Comparison of ENCODE assay signal across 28 cellular contexts in the genomic region with DNA sequence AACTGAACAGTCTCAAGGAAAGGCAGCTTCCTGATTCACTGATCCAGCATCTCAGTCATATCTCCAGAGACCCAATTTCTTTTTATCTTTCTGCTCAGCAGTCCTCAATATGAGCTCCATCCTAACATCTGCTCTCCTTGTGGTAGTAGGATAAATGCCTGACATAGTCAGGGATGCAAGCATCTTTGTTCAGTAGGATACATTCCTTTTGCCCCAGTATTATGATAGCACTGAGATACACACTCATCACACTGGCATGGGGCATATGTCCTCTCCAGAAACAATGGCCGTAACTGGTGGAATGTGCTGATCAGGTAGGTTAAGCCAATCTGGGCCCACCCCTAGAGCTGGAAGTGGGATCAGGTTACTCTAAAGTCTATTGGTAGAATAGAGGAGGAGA.
DNase-seq lines count a peak whose midpoint lies in the region; ATAC-seq and TF ChIP-seq lines count a peak whose summit lies in the region.
"Had no signal": no experiment of that assay in that cellular context is flagged by ENCODE, and none has a peak within 500 bp of the region (broad histone marks: within the 10 kb centered on the region; RNA-seq: fewer than 3 reads in every experiment).

No MANE protein-coding gene starts in this region.

- H2BK12ac ChIP-seq in mesenchymal stem cell (ENCODE audit: low read length in 2 of 2): peak overlapping the region in 1 of 2 experiments; percentile 3

- peaks cover 13% of the 10 kb centered on the region for H3K4me1 Mint-ChIP-seq in endodermal cell
- H3K4me1 Mint-ChIP-seq: CD8-positive, alpha-beta memory T cell; nephron had no signal

- no peak for TF ChIP-seq POLR2A in spleen (IDR thresholded peaks at IDR 0.05)

- DNase-seq in EH (ENCODE audit: low read depth) (peak; percentile 82), LHCN-M2 (ENCODE audit: low read depth) (peak; percentile 58), endodermal cell (peak; percentile 50), mesenchymal stem cell (no peak), NOMO-1 treated with dmso at 0.1 percent for 144 hours (lab: John Stamatoyannopoulos, UW; ENCODE audit: unreplicated experiment) (no peak), germinal center (ENCODE audit: low spot score) (no peak), spleen (no peak)
- DNase-seq: activated CD4-positive, alpha-beta T cell treated with anti-CD3 and anti-CD28 coated beads for 4 hours; activated CD8-positive, alpha-beta T cell treated with anti-CD3 and anti-CD28 coated beads, Interleukin-2, amount 10 ng/mL, durations not matched to agents 7 days and 5 days; activated naive CD4-positive, alpha-beta T cell treated with anti-CD3 and anti-CD28 coated beads for 36 hours; adrenal gland; brain microvascular endothelial cell; CD8-positive, alpha-beta memory T cell; DMS153; head of caudate nucleus; lower lobe of right lung; NCI-H1417; NCI-H2029 treated with DMSO at 0.1 percent for 48 hours; NCI-H345; NCI-H69; PC-9; Right ventricle myocardium superior; stimulated activated CD4-positive, alpha-beta T cell treated with anti-CD3 and anti-CD28 coated beads, Interleukin-15, amount 100 ng/mL, for 24 hours; stimulated activated CD4-positive, alpha-beta T cell treated with anti-CD3 and anti-CD28 coated beads, Interleukin-4, amount 100 ng/mL, for 4 hours; tibial artery had no signal

- no peaks in the 10 kb centered on the region for H3K36me3 Mint-ChIP-seq in endodermal cell (ENCODE audit: low read depth)
- H3K36me3 Mint-ChIP-seq: CD8-positive, alpha-beta memory T cell had no signal

- H2BK15ac ChIP-seq in mesenchymal stem cell (ENCODE audit: low read depth, poor library complexity, severe bottlenecking): no peak overlapping the region

- no peak overlapping the region for H2BK5ac ChIP-seq in mesenchymal stem cell (ENCODE audit: low read depth, low read length, poor library complexity, severe bottlenecking)

- H3K4ac ChIP-seq in mesenchymal stem cell (ENCODE audit: low read depth in 1 of 2, low read length in 2 of 2): no peak overlapping the region

- no peak overlapping the region for H4K91ac ChIP-seq in mesenchymal stem cell (ENCODE audit: low read length)

- H3K9ac ChIP-seq in endodermal cell (ENCODE audit: extremely low read depth, low read length, poor library complexity, severe bottlenecking): no peak overlapping the region
- H3K9ac ChIP-seq in mesenchymal stem cell (ENCODE audit: low read length): no peak overlapping the region

- no peak overlapping the region for H3K27ac ChIP-seq in endodermal cell (ENCODE audit: low read depth, low read length)
- H3K27ac ChIP-seq in mesenchymal stem cell (ENCODE audit: low read length, poor library complexity, severe bottlenecking): peak overlapping the region; percentile 32
- no peak overlapping the region for H3K27ac ChIP-seq in spleen
- H3K27ac ChIP-seq: adrenal gland, brain microvascular endothelial cell, lower lobe of right lung, PC-9, tibial artery, VCaP had no signal

- no peak overlapping the region for H4K8ac ChIP-seq in mesenchymal stem cell (ENCODE audit: low read length)

- H3K36me3 ChIP-seq in endodermal cell (ENCODE audit: control insufficient read depth, insufficient read depth, low read length) (no peaks in the 10 kb centered on the region), mesenchymal stem cell (ENCODE audit: control insufficient read depth in 1 of 2, insufficient read depth in 2 of 2, low read depth in 1 of 2, low read length in 2 of 2) (no peaks in the 10 kb centered on the region), spleen (no peaks in the 10 kb centered on the region)
- H3K36me3 ChIP-seq: adrenal gland, brain microvascular endothelial cell, lower lobe of right lung, tibial artery had no signal

- H3K9me3 Mint-ChIP-seq in endodermal cell: no peaks in the 10 kb centered on the region
- H3K9me3 Mint-ChIP-seq: activated naive CD4-positive, alpha-beta T cell treated with anti-CD3 and anti-CD28 coated beads for 36 hours had no signal

- no peak overlapping the region for H3K4me3 Mint-ChIP-seq in endodermal cell
- H3K4me3 Mint-ChIP-seq: activated CD8-positive, alpha-beta T cell treated with anti-CD3 and anti-CD28 coated beads, Interleukin-2, amount 10 ng/mL, durations not matched to agents 7 days and 5 days; activated naive CD4-positive, alpha-beta T cell treated with anti-CD3 and anti-CD28 coated beads for 36 hours; CD8-positive, alpha-beta memory T cell; nephron had no signal

- H2AFZ ChIP-seq in mesenchymal stem cell (ENCODE audit: low read depth, low read length): no peak overlapping the region
- H2AFZ ChIP-seq: PC-9 had no signal

- peak overlapping the region; percentile 39 to 48 for H3K18ac ChIP-seq in mesenchymal stem cell (ENCODE audit: low read depth in 1 of 2, low read length in 2 of 2)

- TF ChIP-seq CTCF in endodermal cell (conservative IDR thresholded peaks at IDR 0.05): no peak
- no peak for TF ChIP-seq CTCF in spleen (IDR thresholded peaks at IDR 0.05 in 8 of 11, conservative IDR thresholded peaks at IDR 0.05 in 3 of 11)

- no peak overlapping the region for H2AK5ac ChIP-seq in mesenchymal stem cell (ENCODE audit: low read length, severe bottlenecking)

- no peak for ATAC-seq in GM19035 (IDR thresholded peaks at IDR 0.05; ENCODE audit: unreplicated experiment)
- ATAC-seq: activated CD8-positive, alpha-beta T cell treated with anti-CD3 and anti-CD28 coated beads, Interleukin-2, amount 10 ng/mL, durations not matched to agents 7 days and 5 days; lower lobe of right lung had no signal

- no peaks in the 10 kb centered on the region for H3K79me1 ChIP-seq in mesenchymal stem cell (replicated peaks; ENCODE audit: low read length, poor library complexity, severe bottlenecking)

- H3K27me3 ChIP-seq in endodermal cell (ENCODE audit: control insufficient read depth, insufficient read depth, low read length, poor library complexity, severe bottlenecking): no peaks in the 10 kb centered on the region
- H3K27me3 ChIP-seq in mesenchymal stem cell (ENCODE audit: control insufficient read depth in 1 of 2, insufficient read depth in 1 of 2, low read length in 2 of 2): no peaks in the 10 kb centered on the region
- no peaks in the 10 kb centered on the region for H3K27me3 ChIP-seq in spleen (replicated peaks in 1 of 7)
- H3K27me3 ChIP-seq: adrenal gland, brain microvascular endothelial cell, tibial artery had no signal

- H3K27me3 Mint-ChIP-seq in endodermal cell (ENCODE audit: insufficient read depth): peaks cover 9% of the 10 kb centered on the region
- H3K27me3 Mint-ChIP-seq: CD8-positive, alpha-beta memory T cell had no signal

- no peak overlapping the region for H3K23ac ChIP-seq in mesenchymal stem cell (ENCODE audit: low read length in 2 of 2)

- no peak overlapping the region for H3K4me2 ChIP-seq in mesenchymal stem cell (ENCODE audit: low read length, poor library complexity, severe bottlenecking)
- H3K4me2 ChIP-seq: PC-9 had no signal

- no peak overlapping the region for H3K27ac Mint-ChIP-seq in endodermal cell
- H3K27ac Mint-ChIP-seq: activated CD8-positive, alpha-beta T cell treated with anti-CD3 and anti-CD28 coated beads, Interleukin-2, amount 10 ng/mL, durations not matched to agents 7 days and 5 days; activated naive CD4-positive, alpha-beta T cell treated with anti-CD3 and anti-CD28 coated beads for 36 hours; CD8-positive, alpha-beta memory T cell; nephron had no signal

- intact Hi-C loops in spleen (cut with DNase I; ENCODE audit: low total_unique reads): no loop called here

- H3K14ac ChIP-seq in mesenchymal stem cell (ENCODE audit: low read length in 2 of 2): no peak overlapping the region

- 96 to 100% methylated on average over 1 of the region's 1 CpG for WGBS in endodermal cell (ENCODE audit: insufficient coverage in 1 of 2, insufficient read length in 1 of 2), 2 experiments
- WGBS in mesenchymal stem cell: 25% methylated on average over 1 of the region's 1 CpG
- 92 to 100% (median 95%) methylated on average over 1 of the region's 1 CpG for WGBS in spleen, 5 donors

- H3K4me3 ChIP-seq in endodermal cell (ENCODE audit: low read length): no peak overlapping the region
- no peak overlapping the region for H3K4me3 ChIP-seq in mesenchymal stem cell (ENCODE audit: insufficient read depth in 1 of 2, low read depth in 1 of 2, low read length in 2 of 2)
- H3K4me3 ChIP-seq in spleen: no peak overlapping the region
- H3K4me3 ChIP-seq: adrenal gland, lower lobe of right lung, PC-9, tibial artery had no signal

- H3K4me1 ChIP-seq in endodermal cell (ENCODE audit: control insufficient read depth, insufficient read depth, low read length) (no peaks in the 10 kb centered on the region), mesenchymal stem cell (ENCODE audit: control insufficient read depth, insufficient read depth, low read depth, low read length) (peaks cover 4% of the 10 kb centered on the region), spleen (no peaks in the 10 kb centered on the region)
- H3K4me1 ChIP-seq: lower lobe of right lung had no signal

- no peaks in the 10 kb centered on the region for H3K9me3 ChIP-seq in endodermal cell (ENCODE audit: control insufficient read depth, low read length)
- H3K9me3 ChIP-seq in mesenchymal stem cell (ENCODE audit: control insufficient read depth, low read length): no peaks in the 10 kb centered on the region
- H3K9me3 ChIP-seq in spleen: no peaks in the 10 kb centered on the region
- H3K9me3 ChIP-seq: adrenal gland, lower lobe of right lung, tibial artery had no signal

- peak overlapping the region; percentile 15 for H2BK120ac ChIP-seq in mesenchymal stem cell (ENCODE audit: low read depth, low read length)

Comparison
In these comparisons a context has a peak if more than half of its experiments do, and no peak if none do; other contexts are left out.
1. DNase-seq: peak in EH (single experiment), LHCN-M2 (single experiment) and endodermal cell (single experiment); none in mesenchymal stem cell (single experiment), NOMO-1 treated with dmso at 0.1 percent for 144 hours (single experiment), germinal center (single experiment) and spleen (single experiment).